ENCODE assay signal across 1 cellular context in the genomic region with DNA sequence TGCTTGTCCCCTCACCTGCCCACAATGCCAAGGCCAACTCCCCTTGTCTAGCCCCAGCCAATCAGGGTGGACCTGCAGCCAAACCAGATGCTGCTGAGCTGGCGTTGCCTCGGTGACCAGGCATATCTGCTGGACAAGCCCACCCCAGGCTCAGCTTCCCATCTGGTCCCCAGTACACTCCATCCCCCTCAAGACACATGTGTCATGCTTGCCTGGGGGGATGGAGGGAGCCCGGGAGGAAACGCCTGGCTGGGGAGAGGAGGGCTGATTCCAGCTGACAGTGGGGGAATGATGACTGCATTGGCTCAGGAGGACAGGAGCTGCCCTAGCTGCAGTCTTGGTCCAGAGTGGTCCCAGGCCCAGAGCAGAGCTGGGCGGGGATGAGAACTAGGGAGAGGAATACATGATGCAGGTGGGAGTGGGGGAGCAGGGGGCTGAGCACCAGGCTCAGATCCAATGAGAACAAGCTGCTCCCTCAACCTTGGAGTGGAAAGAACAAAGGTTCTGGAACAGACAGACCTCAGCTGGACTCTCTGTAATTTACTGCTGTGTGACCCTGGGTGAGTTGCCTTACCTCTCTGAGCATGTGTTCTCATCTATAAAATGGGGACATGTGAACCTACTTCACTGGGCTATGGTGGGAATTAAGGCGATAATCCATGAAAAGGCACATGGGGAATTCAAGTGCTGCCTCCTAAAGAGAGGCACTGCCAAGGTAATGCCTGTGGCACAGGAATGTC.
TF ChIP-seq lines count a peak whose summit lies in the region.

No MANE protein-coding gene starts in this region.

TF ChIP-seq in HEK293, 187 proteins besides CTCF, POLR2A, EP300 and RAD21 (continued from another document):
- TF ChIP-seq, protein P1, sequence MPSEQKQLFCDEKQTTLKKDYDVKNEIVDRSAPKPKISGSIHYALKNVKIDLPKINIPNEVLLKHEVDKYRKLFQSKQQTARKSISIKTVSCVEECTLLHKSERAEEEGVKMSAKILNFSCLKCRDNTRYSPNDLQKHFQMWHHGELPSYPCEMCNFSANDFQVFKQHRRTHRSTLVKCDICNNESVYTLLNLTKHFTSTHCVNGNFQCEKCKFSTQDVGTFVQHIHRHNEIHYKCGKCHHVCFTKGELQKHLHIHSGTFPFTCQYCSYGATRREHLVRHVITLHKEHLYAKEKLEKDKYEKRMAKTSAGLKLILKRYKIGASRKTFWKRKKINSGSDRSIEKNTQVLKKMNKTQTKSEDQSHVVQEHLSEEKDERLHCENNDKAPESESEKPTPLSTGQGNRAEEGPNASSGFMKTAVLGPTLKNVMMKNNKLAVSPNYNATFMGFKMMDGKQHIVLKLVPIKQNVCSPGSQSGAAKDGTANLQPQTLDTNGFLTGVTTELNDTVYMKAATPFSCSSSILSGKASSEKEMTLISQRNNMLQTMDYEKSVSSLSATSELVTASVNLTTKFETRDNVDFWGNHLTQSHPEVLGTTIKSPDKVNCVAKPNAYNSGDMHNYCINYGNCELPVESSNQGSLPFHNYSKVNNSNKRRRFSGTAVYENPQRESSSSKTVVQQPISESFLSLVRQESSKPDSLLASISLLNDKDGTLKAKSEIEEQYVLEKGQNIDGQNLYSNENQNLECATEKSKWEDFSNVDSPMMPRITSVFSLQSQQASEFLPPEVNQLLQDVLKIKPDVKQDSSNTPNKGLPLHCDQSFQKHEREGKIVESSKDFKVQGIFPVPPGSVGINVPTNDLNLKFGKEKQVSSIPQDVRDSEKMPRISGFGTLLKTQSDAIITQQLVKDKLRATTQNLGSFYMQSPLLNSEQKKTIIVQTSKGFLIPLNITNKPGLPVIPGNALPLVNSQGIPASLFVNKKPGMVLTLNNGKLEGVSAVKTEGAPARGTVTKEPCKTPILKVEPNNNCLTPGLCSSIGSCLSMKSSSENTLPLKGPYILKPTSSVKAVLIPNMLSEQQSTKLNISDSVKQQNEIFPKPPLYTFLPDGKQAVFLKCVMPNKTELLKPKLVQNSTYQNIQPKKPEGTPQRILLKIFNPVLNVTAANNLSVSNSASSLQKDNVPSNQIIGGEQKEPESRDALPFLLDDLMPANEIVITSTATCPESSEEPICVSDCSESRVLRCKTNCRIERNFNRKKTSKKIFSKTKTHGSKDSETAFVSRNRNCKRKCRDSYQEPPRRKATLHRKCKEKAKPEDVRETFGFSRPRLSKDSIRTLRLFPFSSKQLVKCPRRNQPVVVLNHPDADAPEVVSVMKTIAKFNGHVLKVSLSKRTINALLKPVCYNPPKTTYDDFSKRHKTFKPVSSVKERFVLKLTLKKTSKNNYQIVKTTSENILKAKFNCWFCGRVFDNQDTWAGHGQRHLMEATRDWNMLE (tag by site-specific recombination; conservative IDR thresholded peaks at IDR 0.05; ENCODE audit: low read depth): no peak
- TF ChIP-seq YY1 (tag by site-specific recombination; IDR thresholded peaks at IDR 0.05): no peak
- no peak for TF ChIP-seq ZNF629 (tag by site-specific recombination; IDR thresholded peaks at IDR 0.05)
- TF ChIP-seq ZFP3 (tag by site-specific recombination; IDR thresholded peaks at IDR 0.05; ENCODE audit: low read depth): no peak
- no peak for TF ChIP-seq ZNF555 (tag by site-specific recombination; conservative IDR thresholded peaks at IDR 0.05)
- no peak for TF ChIP-seq GFI1B (tag by site-specific recombination; IDR thresholded peaks at IDR 0.05)
